ENCODE assay signal across 23 cellular contexts in the genomic region with DNA sequence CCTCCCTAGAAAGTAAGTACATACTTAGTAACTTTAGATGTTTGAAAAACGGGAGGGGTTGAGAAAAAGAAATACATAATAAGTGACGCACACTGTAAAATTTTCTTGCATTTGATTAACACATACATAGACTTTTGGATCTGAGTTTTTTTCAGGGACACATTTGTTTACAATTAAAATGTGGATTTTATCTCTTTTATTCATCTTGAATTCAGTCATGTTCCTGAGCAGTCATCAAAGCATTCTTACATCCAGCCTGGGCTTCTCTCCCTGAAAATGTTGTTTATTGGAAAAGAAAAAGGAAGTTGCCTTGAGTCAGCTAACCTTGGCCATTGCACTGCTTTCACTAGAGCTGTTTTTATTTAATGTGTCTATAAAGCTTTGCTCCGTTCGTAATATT. TPM values are rescaled to one million over a fixed set of nuclear protein-coding genes. Genes with fewer than 3 reads are reported as not detected.
DNase-seq lines count a peak whose midpoint lies in the region; ATAC-seq and TF ChIP-seq lines count a peak whose summit lies in the region.
"Had no signal": no experiment of that assay in that cellular context is flagged by ENCODE, and none has a peak within 500 bp of the region (broad histone marks: within the 10 kb centered on the region; RNA-seq: fewer than 3 reads in every experiment).

No MANE protein-coding gene starts in this region.

- H3K9ac ChIP-seq in SK-N-SH = no peak overlapping the region

- peak overlapping the region in 1 of 2 experiments; percentile 27; a peak in 1 of 4 replicates for H3K27ac ChIP-seq in SK-N-SH (ENCODE audit: low read depth in 2 of 2, low read length in 1 of 2)
- H3K27ac ChIP-seq: esophagus muscularis mucosa, right atrium auricular region, suprapubic skin had no signal

- TF ChIP-seq CTCF in SK-N-SH (IDR thresholded peaks at IDR 0.05) (no peak), fibroblast of mammary gland (conservative IDR thresholded peaks at IDR 0.05; ENCODE audit: control insufficient read depth, insufficient read depth, low read depth, low read length) (no peak)

- TF ChIP-seq RAD21 in SK-N-SH (IDR thresholded peaks at IDR 0.05; ENCODE audit: low read length) = no peak

- H3K79me2 ChIP-seq in SK-N-SH (ENCODE audit: insufficient read depth) = no peaks in the 10 kb centered on the region

- H3K4me1 ChIP-seq in SK-N-SH (ENCODE audit: control insufficient read depth in 1 of 2, insufficient read depth in 2 of 2, low read depth in 1 of 2, low read length in 1 of 2) = no peaks in the 10 kb centered on the region
- H3K4me1 ChIP-seq: right atrium auricular region, suprapubic skin had no signal

- H3K4me3 ChIP-seq in SK-N-SH (ENCODE audit: low read depth in 2 of 2, low read length in 1 of 2) (no peak overlapping the region), fibroblast of mammary gland (ENCODE audit: control insufficient read depth, low read depth, low read length) (no peak overlapping the region)
- H3K4me3 ChIP-seq: esophagus muscularis mucosa, right atrium auricular region, suprapubic skin had no signal

- H3K9me3 ChIP-seq in SK-N-SH = no peaks in the 10 kb centered on the region
- H3K9me3 ChIP-seq: esophagus muscularis mucosa, right atrium auricular region, suprapubic skin had no signal

- no peaks in the 10 kb centered on the region for H3K9me2 ChIP-seq in SK-N-SH

- no peaks in the 10 kb centered on the region for H3K36me3 ChIP-seq in SK-N-SH (replicated peaks in 1 of 2; ENCODE audit: control insufficient read depth in 1 of 2, insufficient read depth in 2 of 2, low read length in 1 of 2)
- H3K36me3 ChIP-seq: esophagus muscularis mucosa, right atrium auricular region, suprapubic skin had no signal

- CTCF ChIA-PET in SK-N-SH (lab: Yijun Ruan, JAX) = no interaction called here

- POLR2A ChIA-PET in SK-N-SH (lab: Yijun Ruan, JAX) = no interaction called here

- TF ChIP-seq EP300 in SK-N-SH (IDR thresholded peaks at IDR 0.05; ENCODE audit: borderline replicate concordance in 1 of 2, low read depth in 1 of 2, low read length in 1 of 2) = 0 out of 4 replicates have a peak, but pooled peaks of 1 of the 2 experiments have one; percentile 12

- no peaks in the 10 kb centered on the region for H3K27me3 ChIP-seq in SK-N-SH (ENCODE audit: insufficient read depth)
- H3K27me3 ChIP-seq: esophagus muscularis mucosa, right atrium auricular region, suprapubic skin had no signal

- no peaks in the 10 kb centered on the region for H3F3A ChIP-seq in SK-N-SH (replicated peaks; ENCODE audit: insufficient read depth)

- DNase-seq in AG08395 (ENCODE audit: low spot score) = peak; percentile 65
- peak; percentile 12 for DNase-seq in HCEC 1CT
- DNase-seq in SK-N-SH = no peak
- DNase-seq in fibroblast of mammary gland (ENCODE audit: low read depth) = peak; percentile 65
- no peak for DNase-seq in T-helper 9 cell
- no peak for DNase-seq in activated CD4-positive, CD25-positive, alpha-beta regulatory T cell (lab: John Stamatoyannopoulos, UW)
- no peak for DNase-seq in kidney tubule cell (ENCODE audit: low spot score)
- DNase-seq: activated CD4-positive, alpha-beta T cell treated with anti-CD3 and anti-CD28 coated beads for 36 hours; activated effector memory CD4-positive, alpha-beta T cell treated with anti-CD3 and anti-CD28 coated beads, Interleukin-2, amount 50 U/mL, for 16 hours; amniotic stem cell; caudate nucleus; DMS 273 treated with DMSO at 0.1 percent for 48 hours; hippocampal formation; mammary epithelial cell; NCI-H187; NCI-H2227 treated with DMSO at 0.1 percent for 48 hours; nucleus accumbens; T1000 had no signal

- H3K4me2 ChIP-seq in SK-N-SH = no peak overlapping the region

- WGBS in SK-N-SH (ENCODE audit: low lambda C conversion rate) = 7% methylated on average over 4 of the region's 4 CpGs

- no peaks in the 10 kb centered on the region for H4K20me1 ChIP-seq in SK-N-SH (ENCODE audit: insufficient read depth)

- no peak for ATAC-seq in GM19324 (IDR thresholded peaks at IDR 0.05; ENCODE audit: low FRiP score, unreplicated experiment)
- ATAC-seq: activated CD4-positive, alpha-beta T cell treated with anti-CD3 and anti-CD28 coated beads for 36 hours; HCT116 had no signal

- no peak overlapping the region for H2AFZ ChIP-seq in SK-N-SH (ENCODE audit: low read depth)

TF ChIP-seq in SK-N-SH, 30 proteins besides CTCF, POLR2A, EP300 and RAD21:
- TF ChIP-seq RFX5 (IDR thresholded peaks at IDR 0.05; ENCODE audit: low read length) (no peak), FOSL2 (IDR thresholded peaks at IDR 0.05; ENCODE audit: borderline replicate concordance, low read depth) (peak; percentile 17; the same call in 1 of the 2 replicates), USF1 (IDR thresholded peaks at IDR 0.05; ENCODE audit: borderline replicate concordance, low read depth) (no peak), TCF12 (IDR thresholded peaks at IDR 0.05) (peak; percentile 65)

RNA-seq across cellular contexts. Expression of gene RPP40, which starts 8.7 kb away (rescaled TPM):
- 8.3 and 9.8 TPM in 2 replicates for polyA plus RNA-seq in SK-N-SH (2012; rRNA removed)
- 13.2 and 14.1 TPM in 2 replicates for polyA plus RNA-seq in SK-N-SH (2012; cell fraction: cytosol; rRNA removed)
- polyA plus RNA-seq in SK-N-SH (2012; cell fraction: nucleus; rRNA removed) = 3.9 and 9.2 TPM in 2 replicates

Comparison
In these comparisons a context has a peak if more than half of its experiments do, and no peak if none do; other contexts are left out.
1. DNase-seq: peak in AG08395 (single experiment), HCEC 1CT (single experiment) and fibroblast of mammary gland (single experiment); none in SK-N-SH (single experiment), T-helper 9 cell (single experiment), activated CD4-positive, CD25-positive, alpha-beta regulatory T cell (0 of 4) and kidney tubule cell (single experiment).